ENCODE assay signal across 13 cellular contexts in genomic region chr21:37711294-37711844, GRCh38.
DNase-seq lines count a peak whose midpoint lies in the region; ATAC-seq and TF ChIP-seq lines count a peak whose summit lies in the region.
"Had no signal": no experiment of that assay in that cellular context is flagged by ENCODE, and none has a peak within 500 bp of the region (broad histone marks: within the 10 kb centered on the region; RNA-seq: fewer than 3 reads in every experiment).

No MANE protein-coding gene starts in this region.

- H3K27ac ChIP-seq in heart right ventricle (peak overlapping the region in 9 of 10 donors; percentile 35 to 74 (median 56)), skeletal muscle tissue (ENCODE audit: low read depth, low read length) (peak overlapping the region; percentile 83)
- H3K27ac ChIP-seq: psoas muscle had no signal

- ATAC-seq in heart right ventricle, result peak in 3 of 8 donors; percentile 16 to 27 (median 24)
- ATAC-seq: activated CD8-positive, alpha-beta memory T cell treated with anti-CD3 and anti-CD28 coated beads, Interleukin-2, amount 10 ng/mL, durations not matched to agents 7 days and 5 days had no signal

- H3K4me3 ChIP-seq in heart right ventricle, result no peak overlapping the region
- peak overlapping the region in 2 of 3 donors; percentile 40 to 54 for H3K4me3 ChIP-seq in skeletal muscle tissue (ENCODE audit: low read length in 3 of 3)
- no peak overlapping the region for H3K4me3 ChIP-seq in H7 (ENCODE audit: insufficient read depth, low read depth, low read length)
- H3K4me3 ChIP-seq: psoas muscle, tibial nerve had no signal

- WGBS in heart right ventricle, 2 donors, result 52 to 62% methylated on average over 8 of the region's 8 CpGs

- H3K36me3 ChIP-seq in heart right ventricle (no peaks in the 10 kb centered on the region), skeletal muscle tissue (ENCODE audit: control insufficient read depth in 3 of 3, insufficient read depth in 3 of 3, low read length in 3 of 3) (no peaks in the 10 kb centered on the region), H7 (replicated peaks; ENCODE audit: control insufficient read depth, insufficient read depth, low read length) (no peaks in the 10 kb centered on the region)
- H3K36me3 ChIP-seq: tibial nerve had no signal

- peaks cover 0 to 3% (median 0%) of the 10 kb centered on the region in 11 donors for H3K9me3 ChIP-seq in heart right ventricle
- no peaks in the 10 kb centered on the region for H3K9me3 ChIP-seq in skeletal muscle tissue (ENCODE audit: control insufficient read depth in 3 of 3, low read length in 3 of 3)
- H3K9me3 ChIP-seq: tibial nerve had no signal

- intact Hi-C loops in heart right ventricle (cut with DNase I), result loop anchor here in 9 of 10 donors (5.0 to 10.0 kb wide), 7 partner anchors 191 to 643 kb away; partner anchors contain the start of gene KCNJ6 (in 8 of the 9)

- DNase-seq in NCI-H146 (lab: John Stamatoyannopoulos, UW), result peak; percentile 34
- DNase-seq in NCI-H146 treated with DMSO at 0.1 percent for 48 hours (lab: John Stamatoyannopoulos, UW; ENCODE audit: unreplicated experiment), result no peak
- peak; percentile 80 for DNase-seq in NCI-H748 treated with DMSO at 0.1 percent for 48 hours (lab: John Stamatoyannopoulos, UW)
- no peak for DNase-seq in heart right ventricle
- no peak for DNase-seq in effector CD4-positive, alpha-beta T cell
- no peak for DNase-seq in central memory CD4-positive, alpha-beta T cell
- no peak for DNase-seq in H7
- DNase-seq: activated B cell treated with CpG ODN at 0.5 μM for 24 hours, kidney had no signal

- TF ChIP-seq CTCF in heart right ventricle (IDR thresholded peaks at IDR 0.05), result no peak

- H3K27me3 ChIP-seq in heart right ventricle (peaks cover 0 to 6% (median 0%) of the 10 kb centered on the region in 7 donors), skeletal muscle tissue (ENCODE audit: control insufficient read depth in 3 of 3, insufficient read depth in 3 of 3, low read length in 3 of 3) (no peaks in the 10 kb centered on the region), H7 (ENCODE audit: control insufficient read depth, insufficient read depth, low read length) (no peaks in the 10 kb centered on the region)
- H3K27me3 ChIP-seq: tibial nerve had no signal

- H3K4me1 ChIP-seq in heart right ventricle (peaks cover 0 to 20% (median 12%) of the 10 kb centered on the region in 9 donors), skeletal muscle tissue (ENCODE audit: control insufficient read depth in 3 of 3, insufficient read depth in 3 of 3, low read length in 3 of 3) (peaks cover 7 to 19% (median 15%) of the 10 kb centered on the region in 3 donors)
- H3K4me1 ChIP-seq: psoas muscle had no signal

- peak overlapping the region in 2 of 3 donors; percentile 32 to 40 for H3K9ac ChIP-seq in skeletal muscle tissue (ENCODE audit: low read depth in 1 of 3, low read length in 3 of 3)

Comparison
In these comparisons a context has a peak if more than half of its experiments do, and no peak if none do; other contexts are left out.
1. DNase-seq: peak in NCI-H146 (single experiment) and NCI-H748 treated with DMSO at 0.1 percent for 48 hours (single experiment); none in NCI-H146 treated with DMSO at 0.1 percent for 48 hours (single experiment), heart right ventricle (0 of 2), effector CD4-positive, alpha-beta T cell (single experiment), central memory CD4-positive, alpha-beta T cell (single experiment) and H7 (single experiment).
2. H3K4me3 ChIP-seq: peak in skeletal muscle tissue (2 of 3); none in heart right ventricle (0 of 10) and H7 (single experiment).